15 cellular contexts compared by ENCODE assay signal in genomic region chr9:110923601-110924000, GRCh38.
A peak's percentile ranks its signal among the peaks of the same experiment; 100 is the strongest.
DNase-seq lines count a peak whose midpoint lies in the region.
"Had no signal": no experiment of that assay in that cellular context is flagged by ENCODE, and none has a peak within 500 bp of the region (broad histone marks: within the 10 kb centered on the region; RNA-seq: fewer than 3 reads in every experiment).

No MANE protein-coding gene starts in this region.

- H3K36me3 ChIP-seq in SK-N-MC (ENCODE audit: insufficient read depth, low read length): peaks cover 14% of the 10 kb centered on the region; the same call in 1 of the 2 replicates
- H3K36me3 ChIP-seq: HAP-1 had no signal

- H3K9me3 ChIP-seq in SK-N-MC (ENCODE audit: low read depth, low read length): no peaks in the 10 kb centered on the region; the same call in 1 of the 2 replicates
- H3K9me3 ChIP-seq: Caco-2, HAP-1, SK-N-SH had no signal

- H3K9ac ChIP-seq in SK-N-MC (ENCODE audit: insufficient read length): no peak overlapping the region
- H3K9ac ChIP-seq: SK-N-SH had no signal

- peak overlapping the region; percentile 41; the same call in 1 of the 2 replicates for H3K4me3 ChIP-seq in SK-N-MC
- H3K4me3 ChIP-seq: HAP-1 had no signal

- peak overlapping the region; percentile 76 for H3K27ac ChIP-seq in SK-N-MC

- DNase-seq in NOMO-1 treated with DMSO at 0.1 percent for 48 hours (lab: John Stamatoyannopoulos, UW; ENCODE audit: unreplicated experiment): peak; percentile 63
- no peak for DNase-seq in NOMO-1 treated with dmso at 0.1 percent for 144 hours (lab: John Stamatoyannopoulos, UW; ENCODE audit: unreplicated experiment)
- DNase-seq in SK-N-MC (ENCODE audit: low read depth, low spot score): peak; percentile 65
- peak; percentile 80 for DNase-seq in iris pigment epithelial cell (ENCODE audit: low read depth)
- DNase-seq in GOT3 (lab: John Stamatoyannopoulos, UW): no peak
- DNase-seq in RKO (ENCODE audit: low spot score): no peak
- DNase-seq in stimulated activated naive CD4-positive, alpha-beta T cell (lab: John Stamatoyannopoulos, UW): no peak
- DNase-seq in kidney glomerular epithelial cell (lab: John Stamatoyannopoulos, UW): no peak
- DNase-seq: 8988T, NCI-H1105, NCI-H187, NCI-H446 treated with DMSO at 0.1 percent for 48 hours, SK-N-SH had no signal

Comparison
In these comparisons a context has a peak if more than half of its experiments do, and no peak if none do; other contexts are left out.
1. DNase-seq: peak in NOMO-1 treated with DMSO at 0.1 percent for 48 hours (single experiment), SK-N-MC (single experiment) and iris pigment epithelial cell (single experiment); none in NOMO-1 treated with dmso at 0.1 percent for 144 hours (single experiment), GOT3 (single experiment), RKO (single experiment), stimulated activated naive CD4-positive, alpha-beta T cell (0 of 6) and kidney glomerular epithelial cell (single experiment).